In the genomic region with DNA sequence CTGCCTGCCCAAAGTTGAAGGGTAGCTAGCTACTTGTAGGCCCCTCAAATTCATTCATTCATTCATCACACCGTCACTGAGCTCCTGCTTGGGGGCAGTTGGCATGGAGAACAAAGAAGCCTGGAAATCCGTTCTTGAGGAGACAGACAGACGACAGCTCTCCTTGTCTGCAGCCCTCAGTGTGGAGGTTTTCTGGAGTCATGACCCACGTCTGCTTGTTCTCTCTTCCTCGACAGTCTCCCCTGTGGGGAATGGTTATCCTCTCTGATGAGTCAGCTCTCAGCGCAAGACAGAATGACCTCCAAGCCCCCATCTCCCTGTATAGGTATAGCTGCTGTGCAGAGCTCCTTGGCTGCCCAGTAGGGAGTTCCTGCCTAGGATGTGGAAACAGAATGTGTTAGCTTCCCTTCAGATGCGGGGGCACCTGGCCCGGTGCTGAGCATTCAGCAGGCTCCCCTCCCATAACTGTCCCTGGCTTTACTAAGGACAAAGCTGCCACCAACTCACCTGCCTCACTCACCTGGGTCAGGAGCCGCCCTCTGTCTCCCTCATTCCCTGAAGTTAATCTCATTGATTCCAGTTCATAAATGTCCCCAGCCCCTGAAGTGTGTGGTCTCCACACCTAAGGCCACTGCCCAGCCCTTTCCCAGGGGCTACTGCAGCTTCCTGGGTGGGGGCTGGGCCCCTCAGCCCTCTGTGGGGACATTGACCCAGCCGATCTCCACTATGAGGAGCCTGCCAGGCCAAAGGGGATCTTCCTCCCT, we compare ENCODE assay signal across 22 cellular contexts.
DNase-seq lines count a peak whose midpoint lies in the region; ATAC-seq and TF ChIP-seq lines count a peak whose summit lies in the region.
"Had no signal": no experiment of that assay in that cellular context is flagged by ENCODE, and none has a peak within 500 bp of the region (broad histone marks: within the 10 kb centered on the region; RNA-seq: fewer than 3 reads in every experiment).

No MANE protein-coding gene starts in this region.

- no peak overlapping the region for H3K23ac ChIP-seq in H9 (ENCODE audit: insufficient read length, low read depth, low read length)
- H3K23ac ChIP-seq in trophoblast cell (ENCODE audit: low read length) = no peak overlapping the region

- peak overlapping the region; percentile 8 for H4K12ac ChIP-seq in trophoblast cell (ENCODE audit: low read depth, low read length)

- no peak overlapping the region for H3T11ph ChIP-seq in H9 (ENCODE audit: low read length)

- H2BK12ac ChIP-seq in H9 (ENCODE audit: insufficient read length, low read depth, low read length) (no peak overlapping the region), trophoblast cell (ENCODE audit: low read length) (peak overlapping the region; percentile 98)

- H3K18ac ChIP-seq in H9 (ENCODE audit: insufficient read length, low read depth, low read length) (no peak overlapping the region), trophoblast cell (ENCODE audit: low read length) (peak overlapping the region; percentile 94)

- H3K4me2 ChIP-seq in H9 (ENCODE audit: insufficient read depth, insufficient read length, low read length) (no peak overlapping the region), trophoblast cell (ENCODE audit: low read length) (peak overlapping the region; percentile 2)

- H3K36me3 ChIP-seq in trophoblast cell (ENCODE audit: control insufficient read depth in 1 of 2, insufficient read depth in 2 of 2, low read length in 2 of 2) (no peaks in the 10 kb centered on the region), H7 (replicated peaks; ENCODE audit: control insufficient read depth, insufficient read depth, low read length) (no peaks in the 10 kb centered on the region)

- H2BK20ac ChIP-seq in H9 (ENCODE audit: low read depth, low read length, poor library complexity, severe bottlenecking) = no peak overlapping the region

- H3K4me1 Mint-ChIP-seq in H9 = peaks cover 26 to 30% of the 10 kb centered on the region in 2 experiments
- H3K4me1 Mint-ChIP-seq: CD8-positive, alpha-beta memory T cell had no signal

- no peak overlapping the region for H3K27ac ChIP-seq in H9 (ENCODE audit: insufficient read length, low read depth, low read length)
- peak overlapping the region; percentile 98 for H3K27ac ChIP-seq in trophoblast cell (ENCODE audit: low read depth, low read length)
- H3K27ac ChIP-seq: C4-2B, RWPE1, SK-N-MC had no signal

- no peaks in the 10 kb centered on the region; a peak in 1 of 7 replicates for H3K36me3 Mint-ChIP-seq in H9 (ENCODE audit: insufficient read depth in 1 of 3, low read depth in 3 of 3)
- H3K36me3 Mint-ChIP-seq: CD8-positive, alpha-beta memory T cell had no signal

- no peaks in the 10 kb centered on the region for H3K23me2 ChIP-seq in H9 (ENCODE audit: insufficient read length, low read depth, low read length, poor library complexity, severe bottlenecking)

- H3K79me2 ChIP-seq in H9 (ENCODE audit: insufficient read depth, low read length) = no peaks in the 10 kb centered on the region
- H3K79me2 ChIP-seq in trophoblast cell (ENCODE audit: control insufficient read depth, insufficient read depth, low read length, poor library complexity) = peaks cover 16% of the 10 kb centered on the region

- H3K56ac ChIP-seq in H9 (ENCODE audit: insufficient read length, low read depth, low read length) = no peak overlapping the region

- ATAC-seq in GM21786 (IDR thresholded peaks at IDR 0.05; ENCODE audit: unreplicated experiment) = no peak

- H4K8ac ChIP-seq in H9 (replicated peaks; ENCODE audit: insufficient read length, low read depth, low read length) (no peak overlapping the region), trophoblast cell (ENCODE audit: low read depth, low read length) (peak overlapping the region; percentile 89)

- H3K27me3 Mint-ChIP-seq in H9 (ENCODE audit: low read depth) = peaks cover 9% of the 10 kb centered on the region

- no peak overlapping the region for H4K5ac ChIP-seq in H9 (ENCODE audit: insufficient read length, low read depth, low read length)

- no CpG with 5 or more reads among the region's 10 CpGs for WGBS in H9 (ENCODE audit: extremely low coverage, insufficient read length, low lambda C conversion rate)
- no CpG with 5 or more reads among the region's 10 CpGs for WGBS in trophoblast cell (ENCODE audit: extremely low coverage, insufficient coverage, insufficient read length)

- no peaks in the 10 kb centered on the region for H3K79me1 ChIP-seq in H9 (ENCODE audit: insufficient read depth, low read depth, low read length, poor library complexity, severe bottlenecking)
- peaks cover 52% of the 10 kb centered on the region for H3K79me1 ChIP-seq in trophoblast cell (ENCODE audit: low read length)

- H3K27me3 ChIP-seq in H9 (ENCODE audit: insufficient read depth, low read length) (no peaks in the 10 kb centered on the region), trophoblast cell (ENCODE audit: insufficient read depth, low read length) (no peaks in the 10 kb centered on the region), H7 (ENCODE audit: control insufficient read depth, insufficient read depth, low read length) (no peaks in the 10 kb centered on the region)

- H2BK5ac ChIP-seq in H9 (ENCODE audit: insufficient read length, low read length) = no peak overlapping the region
- peak overlapping the region; percentile 98 for H2BK5ac ChIP-seq in trophoblast cell (ENCODE audit: low read depth, low read length, poor library complexity)

- H3K27ac Mint-ChIP-seq in H9 = no peak overlapping the region; a peak in 1 of 7 replicates
- H3K27ac Mint-ChIP-seq: CD8-positive, alpha-beta memory T cell had no signal

- H3K4me3 ChIP-seq in trophoblast cell (ENCODE audit: low read depth, low read length) (no peak overlapping the region), H7 (ENCODE audit: insufficient read depth, low read depth, low read length) (no peak overlapping the region)
- H3K4me3 ChIP-seq: SK-N-MC had no signal

- H3K14ac ChIP-seq in H9 (ENCODE audit: insufficient read depth, low read length) (0 out of 2 replicates have a peak overlapping the region, but pooled peaks have one; percentile 39), trophoblast cell (ENCODE audit: low read length) (peak overlapping the region; percentile 95)

- H3K9me3 Mint-ChIP-seq in H9 = no peaks in the 10 kb centered on the region
- H3K9me3 Mint-ChIP-seq: CD8-positive, alpha-beta memory T cell had no signal

- H3K4me1 ChIP-seq in H9 (ENCODE audit: insufficient read depth, low read length) = no peaks in the 10 kb centered on the region
- peaks cover 33 to 37% of the 10 kb centered on the region in 2 experiments for H3K4me1 ChIP-seq in trophoblast cell (ENCODE audit: control insufficient read depth in 1 of 2, insufficient read depth in 2 of 2, low read length in 2 of 2)

- H3K4ac ChIP-seq in H9 (ENCODE audit: low read depth, low read length) (no peak overlapping the region), trophoblast cell (ENCODE audit: low read depth, low read length) (peak overlapping the region; percentile 77)

- H3K9me3 ChIP-seq in H9 (ENCODE audit: control insufficient read depth, low read depth, low read length) = no peaks in the 10 kb centered on the region
- peaks cover 2% of the 10 kb centered on the region for H3K9me3 ChIP-seq in trophoblast cell (ENCODE audit: insufficient read depth, low read depth, low read length)

- H4K20me1 ChIP-seq in H9 (ENCODE audit: control insufficient read depth, insufficient read depth, insufficient read length) = no peaks in the 10 kb centered on the region

- H4K91ac ChIP-seq in H9 (ENCODE audit: insufficient read length, low read depth, low read length) (no peak overlapping the region), trophoblast cell (ENCODE audit: low read depth, low read length) (peak overlapping the region; percentile 99)

- no peak for DNase-seq in H9
- peak; percentile 21 for DNase-seq in brain pericyte (ENCODE audit: low read depth, low spot score)
- peak; percentile 81 for DNase-seq in mesenteric fat pad (ENCODE audit: low spot score)
- no peak for DNase-seq in trophoblast cell
- DNase-seq in H7 = no peak
- DNase-seq in midbrain (lab: John Stamatoyannopoulos, UW) = no peak
- DNase-seq: CD8-positive, alpha-beta memory T cell; DMS53; GF-D8; GOT3; KG1; NCI-H1092 treated with DMSO at 0.1 percent for 48 hours; NCI-H2029 treated with DMSO at 0.1 percent for 48 hours; NCI-H345; NCI-H524; NCI-H774; NK-92 treated with Interleukin-12 subunit alpha and Interleukin-12 subunit beta, amount 100 ng/mL, for 24 hours; SHP77 treated with DMSO at 0.1 percent for 48 hours had no signal

- H3K9ac ChIP-seq in H9 (ENCODE audit: extremely low read depth, insufficient read length, low read length) = no peak overlapping the region
- H3K9ac ChIP-seq in trophoblast cell (ENCODE audit: low read length) = no peak overlapping the region

- H3K4me3 Mint-ChIP-seq in H9 = peak overlapping the region in 1 of 2 experiments; percentile 20; a peak in 1 of 5 replicates
- H3K4me3 Mint-ChIP-seq: CD8-positive, alpha-beta memory T cell had no signal

- no peak overlapping the region for H2AFZ ChIP-seq in H9 (ENCODE audit: low read length)
- H2AFZ ChIP-seq in trophoblast cell (ENCODE audit: insufficient read depth, low read length, poor library complexity) = peak overlapping the region; percentile 40

- no peak overlapping the region for H2AK5ac ChIP-seq in H9 (ENCODE audit: insufficient read length, low read length)
- H2AK5ac ChIP-seq in trophoblast cell (ENCODE audit: low read length) = peak overlapping the region; percentile 98

- no peak for TF ChIP-seq CTCF in H9 (conservative IDR thresholded peaks at IDR 0.05)

- H2BK120ac ChIP-seq in H9 (ENCODE audit: low read depth, low read length, poor library complexity, severe bottlenecking) = no peak overlapping the region
- H2BK120ac ChIP-seq in trophoblast cell (ENCODE audit: insufficient read depth, low read length, poor library complexity) = peak overlapping the region; percentile 99

- no peak overlapping the region for H2BK15ac ChIP-seq in H9 (ENCODE audit: low read depth, low read length)

Comparison
In these comparisons a context has a peak if more than half of its experiments do, and no peak if none do; other contexts are left out.
1. DNase-seq: peak in brain pericyte (single experiment) and mesenteric fat pad (single experiment); none in H9 (single experiment), trophoblast cell (0 of 2), H7 (single experiment) and midbrain (single experiment).